Comparison of ENCODE assay signal across 32 cellular contexts in genomic region chr5:77499973-77500372, GRCh38.
"Had no signal": no experiment of that assay in that cellular context is flagged by ENCODE, and none has a peak within 500 bp of the region (broad histone marks: within the 10 kb centered on the region; RNA-seq: fewer than 3 reads in every experiment).

No MANE protein-coding gene starts in this region.

- H3K27ac Mint-ChIP-seq: naive thymus-derived CD8-positive, alpha-beta T cell; natural killer cell treated with Interleukin-12 subunit alpha and Interleukin-12 subunit beta and Interleukin-15 and Interleukin-18, amount 100 ng/mL, for 72 hours; nephron progenitor cell; progenitor cell of endocrine pancreas; stimulated activated memory B cell treated with anti-CD40 and anti-IgM and Interleukin-4, amounts not matched to agents 10 μg/mL and 1 μg/mL and 100 μg/mL, for 72 hours; stimulated activated naive CD8-positive, alpha-beta T cell treated with anti-CD3 and anti-CD28 coated beads, Interleukin-15, amount 100 ng/mL, for 72 hours; type B pancreatic cell had no signal

- H3K36me3 Mint-ChIP-seq: type B pancreatic cell had no signal

- H3K9ac ChIP-seq: parathyroid adenoma had no signal

- H3K36me3 ChIP-seq: ovary, spleen, suprapubic skin, tibial artery, transverse colon, upper lobe of right lung, uterus had no signal

- H3K27me3 ChIP-seq: ovary, spleen, suprapubic skin, testis, upper lobe of right lung, uterus had no signal

- H3K4me1 Mint-ChIP-seq: naive thymus-derived CD8-positive, alpha-beta T cell; nephron progenitor cell; neural crest cell had no signal

- H3K9me3 ChIP-seq: ovary, psoas muscle, suprapubic skin, testis, tibial artery, transverse colon, upper lobe of right lung, uterus had no signal

- H2AFZ ChIP-seq: parathyroid adenoma had no signal

- H3K4me3 ChIP-seq: ovary, psoas muscle, skin epidermis, smooth muscle cell, spleen, suprapubic skin, testis, tibial artery, transverse colon, upper lobe of right lung, uterus had no signal

- ATAC-seq: naive thymus-derived CD8-positive, alpha-beta T cell; psoas muscle; right cardiac atrium; sciatic nerve; stimulated activated memory B cell treated with anti-CD40 and anti-IgM and Interleukin-4, amounts not matched to agents 10 μg/mL and 1 μg/mL and 100 μg/mL, for 72 hours; stimulated activated naive CD8-positive, alpha-beta T cell treated with anti-CD3 and anti-CD28 coated beads, Interleukin-15, amount 100 ng/mL, for 72 hours; stimulated activated naive CD8-positive, alpha-beta T cell treated with anti-CD3 and anti-CD28 coated beads, Interleukin-15, Interleukin-2, amounts not matched to agents 100 U/mL and 50 U/mL, for 24 hours; upper lobe of right lung had no signal

- H3K27ac ChIP-seq: ovary, parathyroid adenoma, psoas muscle, skin epidermis, spleen, suprapubic skin, testis, tibial artery, transverse colon, upper lobe of right lung, uterus had no signal

- H3K4me3 Mint-ChIP-seq: naive thymus-derived CD8-positive, alpha-beta T cell; natural killer cell treated with Interleukin-12 subunit alpha and Interleukin-12 subunit beta and Interleukin-15 and Interleukin-18, amount 100 ng/mL, for 72 hours; nephron progenitor cell; neural crest cell; stimulated activated memory B cell treated with anti-CD40 and anti-IgM and Interleukin-4, amounts not matched to agents 10 μg/mL and 1 μg/mL and 100 μg/mL, for 72 hours; stimulated activated naive CD8-positive, alpha-beta T cell treated with anti-CD3 and anti-CD28 coated beads, Interleukin-15, amount 100 ng/mL, for 72 hours; type B pancreatic cell had no signal

- DNase-seq: naive thymus-derived CD8-positive, alpha-beta T cell; nephron progenitor cell; occipital lobe; ovary; posterior cingulate gyrus; psoas muscle; right cardiac atrium; spleen; stimulated activated CD4-positive, alpha-beta T cell treated with anti-CD3 and anti-CD28 coated beads, Interleukin-12 subunit alpha, Interleukin-12 subunit beta, amount 100 ng/mL, for 4 hours; stimulated activated CD4-positive, alpha-beta T cell treated with anti-CD3 and anti-CD28 coated beads, Interleukin-1b, Interleukin-23, amount 100 ng/mL, for 48 hours; stimulated activated CD4-positive, alpha-beta T cell treated with anti-CD3 and anti-CD28 coated beads, Interleukin-4, amount 100 ng/mL, for 1 hour; stimulated activated CD4-positive, alpha-beta T cell treated with anti-CD3 and anti-CD28 coated beads, Interleukin-4, amount 100 ng/mL, for 4 hours; stimulated activated CD8-positive, alpha-beta memory T cell treated with anti-CD3 and anti-CD28 coated beads, Interleukin-4, amount 100 ng/mL, for 48 hours; stimulated activated naive CD4-positive, alpha-beta T cell; stimulated activated naive CD8-positive, alpha-beta T cell treated with anti-CD3 and anti-CD28 coated beads, Interleukin-15, amount 100 ng/mL, for 72 hours; stimulated activated naive CD8-positive, alpha-beta T cell treated with anti-CD3 and anti-CD28 coated beads, Interleukin-15, Interleukin-2, amounts not matched to agents 100 U/mL and 50 U/mL, for 24 hours; substantia nigra; testis; tibial artery; transverse colon; upper lobe of right lung; uterus had no signal

- H3K4me1 ChIP-seq: parathyroid adenoma, psoas muscle, spleen, suprapubic skin, testis, tibial artery, transverse colon, upper lobe of right lung, uterus had no signal

- H3K4me2 ChIP-seq: smooth muscle cell had no signal

- H3K79me2 ChIP-seq: parathyroid adenoma had no signal
